16 cellular contexts compared by ENCODE assay signal in the genomic region with DNA sequence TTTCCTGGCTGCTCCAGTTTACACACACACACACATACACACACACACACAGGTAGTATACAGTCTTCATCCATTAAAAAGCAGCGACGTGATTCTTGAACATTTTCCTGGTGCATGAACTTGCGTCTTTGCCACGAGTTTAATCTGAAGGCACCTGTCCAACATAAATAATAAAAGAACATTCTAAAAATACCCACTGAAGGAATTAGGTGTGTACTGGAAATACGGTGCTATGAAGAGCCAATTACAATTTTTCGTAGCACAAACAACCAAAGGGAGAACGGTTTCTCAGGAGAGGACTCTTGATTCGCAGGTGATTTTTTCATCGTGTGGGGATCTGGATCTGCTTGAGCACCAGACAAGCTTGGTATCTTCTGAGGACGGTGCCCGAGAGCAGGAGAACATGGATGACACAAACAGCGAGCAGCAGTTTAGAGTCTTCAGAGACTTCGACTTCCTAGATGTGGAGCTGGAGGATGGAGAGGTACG.
DNase-seq lines count a peak whose midpoint lies in the region; ATAC-seq and TF ChIP-seq lines count a peak whose summit lies in the region.
"Had no signal": no experiment of that assay in that cellular context is flagged by ENCODE, and none has a peak within 500 bp of the region (broad histone marks: within the 10 kb centered on the region; RNA-seq: fewer than 3 reads in every experiment).

No MANE protein-coding gene starts in this region.

- peaks cover 0 to 39% (median 8%) of the 10 kb centered on the region in 3 donors for H3K4me1 ChIP-seq in gastroesophageal sphincter
- H3K4me1 ChIP-seq in suprapubic skin = peaks cover 8% of the 10 kb centered on the region
- H3K4me1 ChIP-seq: Peyer's patch had no signal

- TF ChIP-seq EP300 in gastroesophageal sphincter (IDR thresholded peaks at IDR 0.05) (no peak), suprapubic skin (IDR thresholded peaks at IDR 0.05) (no peak)

- ATAC-seq in gastroesophageal sphincter = peak; percentile 67
- no peak for ATAC-seq in HG03025 (IDR thresholded peaks at IDR 0.05; ENCODE audit: low FRiP score, unreplicated experiment)
- no peak for ATAC-seq in HG03135 (IDR thresholded peaks at IDR 0.05; ENCODE audit: unreplicated experiment)
- ATAC-seq: activated T-cell treated with anti-CD3 and anti-CD28 coated beads, Interleukin-2, amount 50 U/mL, for 4 hours had no signal

- H3K9me3 ChIP-seq in gastroesophageal sphincter = no peaks in the 10 kb centered on the region
- H3K9me3 ChIP-seq in suprapubic skin = no peaks in the 10 kb centered on the region
- H3K9me3 ChIP-seq: Peyer's patch had no signal

- H3K27ac ChIP-seq in VCaP (peak overlapping the region; percentile 57), gastroesophageal sphincter (peak overlapping the region; percentile 85 to 97 (median 88)), suprapubic skin (peak overlapping the region; percentile 71)

- TF ChIP-seq CTCF in VCaP (conservative IDR thresholded peaks at IDR 0.05) = no peak
- TF ChIP-seq CTCF in gastroesophageal sphincter (IDR thresholded peaks at IDR 0.05) = no peak
- no peak for TF ChIP-seq CTCF in suprapubic skin (IDR thresholded peaks at IDR 0.05)

- H3K27me3 ChIP-seq in gastroesophageal sphincter (no peaks in the 10 kb centered on the region), suprapubic skin (no peaks in the 10 kb centered on the region)
- H3K27me3 ChIP-seq: Peyer's patch had no signal

- 32 to 42% methylated on average over 12 to 14 of the region's 14 CpGs for WGBS in gastroesophageal sphincter (ENCODE audit: low coverage in 1 of 2), 2 donors
- WGBS in suprapubic skin = 55% methylated on average over 14 of the region's 14 CpGs

- peaks cover 0 to 14% of the 10 kb centered on the region in 2 donors for H3K36me3 ChIP-seq in gastroesophageal sphincter
- H3K36me3 ChIP-seq in suprapubic skin = peaks cover 16% of the 10 kb centered on the region
- H3K36me3 ChIP-seq: Peyer's patch had no signal

- DNase-seq in mucosa of gallbladder (ENCODE audit: low spot score) (peak; percentile 78), suprapubic skin (ENCODE audit: low spot score in 2 of 2) (no peak), RPMI8226 (no peak), DMS79 (lab: John Stamatoyannopoulos, UW) (no peak)
- DNase-seq: activated CD4-positive, alpha-beta T cell treated with anti-CD3 and anti-CD28 coated beads for 48 hours; activated T-cell treated with anti-CD3 and anti-CD28 coated beads, Interleukin-2, amount 50 U/mL, for 4 hours; cortex of kidney; midbrain; NCI-H187; NCI-H69; Peyer's patch; T-helper 2 cell had no signal

- TF ChIP-seq POLR2A in gastroesophageal sphincter (IDR thresholded peaks at IDR 0.05) (peak; percentile 32 to 41), suprapubic skin (IDR thresholded peaks at IDR 0.05) (no peak)

- H3K4me3 ChIP-seq in gastroesophageal sphincter = peak overlapping the region; percentile 46 to 93
- H3K4me3 ChIP-seq in suprapubic skin = peak overlapping the region; percentile 30

Comparison
In these comparisons a context has a peak if more than half of its experiments do, and no peak if none do; other contexts are left out.
1. POLR2A ChIP-seq: peak in gastroesophageal sphincter (2 of 2); none in suprapubic skin (0 of 2).
2. Peak in every context shown above with its lines, with median percentiles within 50 percentile points of each other: H3K27ac ChIP-seq.